Comparison of ENCODE assay signal across 8 cellular contexts in the genomic region with DNA sequence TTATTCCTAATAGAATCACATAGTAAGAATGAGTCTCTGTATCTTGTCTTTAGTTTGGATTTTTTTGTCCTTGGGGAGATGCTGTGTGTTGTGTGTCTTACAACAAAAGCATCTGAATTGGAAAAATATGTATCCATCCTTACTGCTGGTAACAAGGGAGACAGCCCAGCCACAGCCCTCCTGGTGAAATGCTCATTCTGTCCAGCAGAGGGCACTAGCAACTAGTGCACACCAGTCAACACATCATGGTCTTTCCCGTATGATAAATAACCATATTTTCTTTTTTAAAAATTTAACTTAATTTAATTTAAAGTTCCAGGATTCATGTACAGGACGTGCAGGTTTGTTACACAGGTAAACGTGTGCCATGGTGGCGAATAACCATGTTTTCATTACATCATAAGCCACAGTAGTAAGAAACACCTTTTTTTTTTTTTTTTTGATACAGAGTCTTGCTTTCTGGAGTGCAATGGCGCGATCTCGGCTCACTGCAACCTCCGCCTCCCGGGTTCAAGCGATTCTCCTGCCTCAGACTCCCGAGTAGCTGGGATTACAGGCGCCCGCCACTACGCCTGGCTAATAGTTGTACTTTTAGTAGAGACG.
DNase-seq lines count a peak whose midpoint lies in the region; ATAC-seq and TF ChIP-seq lines count a peak whose summit lies in the region.

No MANE protein-coding gene starts in this region.

- peak; percentile 93 for TF ChIP-seq CTCF in fibroblast of villous mesenchyme (IDR thresholded peaks at IDR 0.05; ENCODE audit: insufficient read depth, low read depth, low read length)
- peak in 2 of 3 donors; percentile 30 to 54 for TF ChIP-seq CTCF in omental fat pad (IDR thresholded peaks at IDR 0.05)
- TF ChIP-seq CTCF in thyroid gland (IDR thresholded peaks at IDR 0.05), result peak; percentile 61 to 90 (median 66)

- no peaks in the 10 kb centered on the region for H3K9me3 ChIP-seq in thyroid gland

- H3K27me3 ChIP-seq in thyroid gland, result no peaks in the 10 kb centered on the region

- H3K36me3 ChIP-seq in thyroid gland, result no peaks in the 10 kb centered on the region

- peak; percentile 80 for DNase-seq in ELF-1 (ENCODE audit: low read depth, low spot score)
- peak; percentile 68 for DNase-seq in Jurkat, Clone E6-1 (ENCODE audit: low read depth, low spot score)
- peak; percentile 55 for DNase-seq in RKO (ENCODE audit: low spot score)
- peak; percentile 51 to 53 for DNase-seq in activated T-helper 1 cell treated with anti-CD3 and anti-CD28 coated beads, Interleukin-2, amount 50 U/mL, for 16 hours (ENCODE audit: low read depth in 1 of 2, low spot score in 1 of 2)
- DNase-seq in fibroblast of villous mesenchyme (ENCODE audit: low read depth), result peak; percentile 76
- peak; percentile 91 for DNase-seq in omental fat pad (ENCODE audit: low spot score)
- DNase-seq in thyroid gland, result peak; percentile 59 to 67

- intact Hi-C loops in thyroid gland (cut with DNase I), result loop anchor here (10.0 kb wide), 1 partner anchor 1088 kb away; no protein-coding TSS in a partner anchor

- H3K4me1 ChIP-seq in thyroid gland, result no peaks in the 10 kb centered on the region

- peak overlapping the region; percentile 26 for H3K4me3 ChIP-seq in Jurkat, Clone E6-1 (ENCODE audit: low read length)
- peak overlapping the region; percentile 36 for H3K4me3 ChIP-seq in fibroblast of villous mesenchyme (ENCODE audit: low read depth, low read length)
- H3K4me3 ChIP-seq in thyroid gland (replicated peaks in 1 of 3), result no peak overlapping the region

- no peak for TF ChIP-seq POLR2A in thyroid gland (IDR thresholded peaks at IDR 0.05)

- peak; percentile 90 for ATAC-seq in GM21576 (IDR thresholded peaks at IDR 0.05; ENCODE audit: unreplicated experiment)
- peak; percentile 57 for ATAC-seq in omental fat pad (ENCODE audit: low FRiP score)

- 49 to 55% methylated on average over 15 of the region's 15 CpGs for WGBS in thyroid gland, 2 donors

- no peak overlapping the region for H3K27ac ChIP-seq in thyroid gland

Comparison
In these comparisons a context has a peak if more than half of its experiments do, and no peak if none do; other contexts are left out.
1. H3K4me3 ChIP-seq: peak in Jurkat, Clone E6-1 (single experiment) and fibroblast of villous mesenchyme (single experiment); none in thyroid gland (0 of 3).
2. CTCF ChIP-seq: peak in every context shown above with its lines; median percentile 93 in fibroblast of villous mesenchyme; 66 in thyroid gland; 42 in omental fat pad.
3. Peak in every context shown above with its lines, with median percentiles within 50 percentile points of each other: DNase-seq.